In the genomic region with DNA sequence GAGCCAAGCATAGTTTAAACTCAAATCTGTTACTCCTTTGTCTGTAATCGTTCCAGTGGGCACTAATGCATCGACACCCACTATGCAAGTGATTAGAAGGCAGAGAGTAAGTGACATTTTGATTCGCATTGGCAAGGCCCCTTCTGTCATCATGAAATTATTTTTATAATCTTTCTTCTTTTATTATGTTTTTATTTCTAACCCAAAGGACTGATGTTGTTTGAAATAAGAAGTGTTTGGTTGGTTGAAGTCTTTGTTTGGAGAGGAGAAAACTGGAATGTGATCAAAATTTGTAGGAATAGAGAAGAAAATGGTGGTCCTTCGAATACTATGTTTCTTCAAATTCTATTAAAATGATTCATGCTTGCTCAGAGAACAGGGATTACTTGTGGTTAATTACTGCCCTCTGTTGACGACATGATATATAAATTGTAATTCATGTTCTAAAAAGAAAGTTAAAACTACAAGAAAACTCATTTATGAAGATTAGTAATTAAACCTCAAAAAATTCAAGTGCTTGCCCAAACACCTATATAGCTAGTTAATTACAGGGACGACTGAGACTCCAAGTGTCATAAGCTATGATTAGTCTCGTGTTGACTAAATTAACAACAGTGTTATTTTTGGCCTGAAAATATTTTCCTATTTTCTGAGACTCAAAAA, we compare ENCODE assay signal across 9 cellular contexts. TPM values are rescaled to one million over a fixed set of nuclear protein-coding genes. Genes with fewer than 3 reads are reported as not detected.
DNase-seq lines count a peak whose midpoint lies in the region; ATAC-seq and TF ChIP-seq lines count a peak whose summit lies in the region.
"Had no signal": no experiment of that assay in that cellular context is flagged by ENCODE, and none has a peak within 500 bp of the region (broad histone marks: within the 10 kb centered on the region; RNA-seq: fewer than 3 reads in every experiment).

No MANE protein-coding gene starts in this region.

- no peaks in the 10 kb centered on the region for H3K9me3 Mint-ChIP-seq in endothelial cell (ENCODE audit: unreplicated experiment)
- H3K9me3 Mint-ChIP-seq in activated CD4-positive, alpha-beta T cell treated with anti-CD3 and anti-CD28 coated beads, Interleukin-2, amount 10 ng/mL, durations not matched to agents 7 days and 5 days = no peaks in the 10 kb centered on the region

- CTCF ChIA-PET in activated CD4-positive, alpha-beta T cell treated with anti-CD3 and anti-CD28 coated beads, Interleukin-2, amount 10 ng/mL, durations not matched to agents 7 days and 5 days (lab: Charles Lee) = interaction anchor here (0.6 to 1.0 kb wide), 2 partner anchors 79 to 263 kb away, joined by 3 read pairs; no protein-coding TSS in a partner anchor

- TF ChIP-seq CTCF in OCI-LY1 (IDR thresholded peaks at IDR 0.05; ENCODE audit: low read length) = peak; percentile 39; the same call in 1 of the 2 replicates
- TF ChIP-seq CTCF in endothelial cell (IDR thresholded peaks at IDR 0.05; ENCODE audit: unreplicated experiment) = no peak

- no peaks in the 10 kb centered on the region for H3K9me2 ChIP-seq in OCI-LY1 (ENCODE audit: low read depth, low read length)

- no peak overlapping the region for H3K4me2 ChIP-seq in OCI-LY1 (ENCODE audit: low read length)

- H4K20me1 ChIP-seq in OCI-LY1 (ENCODE audit: insufficient read depth, low read length) = no peaks in the 10 kb centered on the region

- no peaks in the 10 kb centered on the region for H3K4me1 ChIP-seq in OCI-LY1 (ENCODE audit: insufficient read depth, low read length, severe bottlenecking)

- no peak overlapping the region for H3K9ac ChIP-seq in OCI-LY1 (ENCODE audit: low read length)

- no peak overlapping the region; the same call in 1 of the 2 replicates for H2AFZ ChIP-seq in OCI-LY1 (ENCODE audit: low read length)

- no peaks in the 10 kb centered on the region for H3K36me3 Mint-ChIP-seq in endothelial cell (ENCODE audit: low read depth, unreplicated experiment)
- H3K36me3 Mint-ChIP-seq in activated CD4-positive, alpha-beta T cell treated with anti-CD3 and anti-CD28 coated beads, Interleukin-2, amount 10 ng/mL, durations not matched to agents 7 days and 5 days (ENCODE audit: low read depth) = no peaks in the 10 kb centered on the region

- H3K27me3 Mint-ChIP-seq in endothelial cell (ENCODE audit: unreplicated experiment) = no peaks in the 10 kb centered on the region
- H3K27me3 Mint-ChIP-seq in activated CD4-positive, alpha-beta T cell treated with anti-CD3 and anti-CD28 coated beads, Interleukin-2, amount 10 ng/mL, durations not matched to agents 7 days and 5 days = peaks cover 5% of the 10 kb centered on the region

- no peaks in the 10 kb centered on the region for H3K9me3 ChIP-seq in OCI-LY1 (ENCODE audit: low read length)
- H3K9me3 ChIP-seq: neutrophil had no signal

- H3K4me3 Mint-ChIP-seq in endothelial cell (ENCODE audit: unreplicated experiment) = no peak overlapping the region
- H3K4me3 Mint-ChIP-seq in activated CD4-positive, alpha-beta T cell treated with anti-CD3 and anti-CD28 coated beads, Interleukin-2, amount 10 ng/mL, durations not matched to agents 7 days and 5 days = no peak overlapping the region

- H3K4me1 Mint-ChIP-seq in endothelial cell (ENCODE audit: unreplicated experiment) = peaks cover 22% of the 10 kb centered on the region
- H3K4me1 Mint-ChIP-seq in activated CD4-positive, alpha-beta T cell treated with anti-CD3 and anti-CD28 coated beads, Interleukin-2, amount 10 ng/mL, durations not matched to agents 7 days and 5 days = peaks cover 3% of the 10 kb centered on the region

- no peak overlapping the region for H3K27ac ChIP-seq in OCI-LY1 (ENCODE audit: low read depth, low read length, poor library complexity, severe bottlenecking)
- H3K27ac ChIP-seq: neutrophil had no signal

- DNase-seq in EL (peak; percentile 70), endothelial cell (ENCODE audit: low spot score) (no peak), non-pigmented ciliary epithelial cell (ENCODE audit: low read depth) (peak; percentile 54), cerebellum (ENCODE audit: low spot score) (no peak)
- DNase-seq in activated CD4-positive, alpha-beta T cell treated with anti-CD3 and anti-CD28 coated beads, Interleukin-2, amount 10 ng/mL, durations not matched to agents 7 days and 5 days = no peak

- ATAC-seq in HG03280 (IDR thresholded peaks at IDR 0.05; ENCODE audit: unreplicated experiment) (peak; percentile 67), HG03108 (IDR thresholded peaks at IDR 0.05; ENCODE audit: unreplicated experiment) (no peak)

- POLR2A ChIA-PET in activated CD4-positive, alpha-beta T cell treated with anti-CD3 and anti-CD28 coated beads, Interleukin-2, amount 10 ng/mL, durations not matched to agents 7 days and 5 days (lab: Charles Lee) = no interaction called here

- H3K79me2 ChIP-seq in OCI-LY1 (ENCODE audit: insufficient read depth, low read length) = no peaks in the 10 kb centered on the region

- H3F3A ChIP-seq in OCI-LY1 (ENCODE audit: insufficient read depth, low read length) = no peaks in the 10 kb centered on the region

- peak overlapping the region; percentile 86 for H3K27ac Mint-ChIP-seq in endothelial cell (ENCODE audit: unreplicated experiment)
- no peak overlapping the region for H3K27ac Mint-ChIP-seq in activated CD4-positive, alpha-beta T cell treated with anti-CD3 and anti-CD28 coated beads, Interleukin-2, amount 10 ng/mL, durations not matched to agents 7 days and 5 days

- H3K27me3 ChIP-seq in OCI-LY1 (ENCODE audit: insufficient read depth, low read length) = no peaks in the 10 kb centered on the region
- H3K27me3 ChIP-seq: neutrophil had no signal

- no peak overlapping the region for H3K4me3 ChIP-seq in OCI-LY1 (ENCODE audit: low read depth, low read length, poor library complexity, severe bottlenecking)

- H3K36me3 ChIP-seq in OCI-LY1 (ENCODE audit: insufficient read depth, low read length) = no peaks in the 10 kb centered on the region
- H3K36me3 ChIP-seq: neutrophil had no signal

RNA-seq across cellular contexts. Expression of a gene that starts 26.4 kb away (rescaled TPM):
- total RNA-seq in endothelial cell (ENCODE audit: unreplicated experiment) (735 TPM), cerebellum (40.3 TPM)
- total RNA-seq in activated CD4-positive, alpha-beta T cell treated with anti-CD3 and anti-CD28 coated beads, Interleukin-2, amount 10 ng/mL, durations not matched to agents 7 days and 5 days = not detected

Comparison
In these comparisons a context has a peak if more than half of its experiments do, and no peak if none do; other contexts are left out.
1. DNase-seq: peak in EL (single experiment) and non-pigmented ciliary epithelial cell (single experiment); none in endothelial cell (single experiment), cerebellum (single experiment) and activated CD4-positive, alpha-beta T cell treated with anti-CD3 and anti-CD28 coated beads, Interleukin-2, amount 10 ng/mL, durations not matched to agents 7 days and 5 days (single experiment).
2. RNA of a gene that starts 26.4 kb away (total RNA-seq): 735 TPM in endothelial cell (single experiment) and 40.3 TPM in cerebellum (single experiment); not detected in activated CD4-positive, alpha-beta T cell treated with anti-CD3 and anti-CD28 coated beads, Interleukin-2, amount 10 ng/mL, durations not matched to agents 7 days and 5 days; every median in the first group is over 10 times any median in the second.